In the genomic region with DNA sequence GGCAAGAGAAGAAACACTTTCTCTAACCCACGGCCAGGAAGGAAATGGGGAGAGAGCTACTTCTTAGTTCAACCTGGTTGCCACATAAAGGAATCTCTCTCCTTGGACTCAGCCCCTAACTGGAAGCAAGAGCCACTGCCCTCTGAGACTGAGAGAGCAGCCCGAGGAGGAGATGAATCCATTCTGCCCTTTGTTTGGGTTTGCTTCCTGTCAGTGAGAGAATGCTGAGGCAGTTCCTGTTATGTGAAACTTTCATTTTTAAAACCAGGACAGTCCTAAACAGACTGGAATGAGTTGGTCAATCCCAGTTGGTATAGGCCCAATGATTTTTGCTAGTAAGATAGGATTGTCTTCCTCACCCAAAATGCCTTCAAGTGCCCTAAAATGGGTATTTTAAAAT, we compare ENCODE assay signal across 12 cellular contexts.
A peak's percentile ranks its signal among the peaks of the same experiment; 100 is the strongest.
DNase-seq lines count a peak whose midpoint lies in the region; ATAC-seq and TF ChIP-seq lines count a peak whose summit lies in the region.
"Had no signal": no experiment of that assay in that cellular context is flagged by ENCODE, and none has a peak within 500 bp of the region (broad histone marks: within the 10 kb centered on the region; RNA-seq: fewer than 3 reads in every experiment).

No MANE protein-coding gene starts in this region.

- no peak overlapping the region for H3K4me3 Mint-ChIP-seq in activated CD4-positive, alpha-beta T cell treated with anti-CD3 and anti-CD28 coated beads, Interleukin-2, amount 10 ng/mL, durations not matched to agents 24 days and 14 days
- H3K4me3 Mint-ChIP-seq: activated naive CD4-positive, alpha-beta T cell treated with anti-CD3 and anti-CD28 coated beads for 36 hours had no signal

- TF ChIP-seq CTCF in fibroblast of lung (conservative IDR thresholded peaks at IDR 0.05 in 1 of 2, IDR thresholded peaks at IDR 0.05 in 1 of 2; ENCODE audit: low read depth in 1 of 2, low read length in 2 of 2) (no peak), smooth muscle cell (IDR thresholded peaks at IDR 0.05; ENCODE audit: borderline replicate concordance, insufficient read depth, poor library complexity, severe bottlenecking) (no peak)

- no peak overlapping the region for H3K27ac Mint-ChIP-seq in activated CD4-positive, alpha-beta T cell treated with anti-CD3 and anti-CD28 coated beads, Interleukin-2, amount 10 ng/mL, durations not matched to agents 24 days and 14 days
- H3K27ac Mint-ChIP-seq: activated naive CD4-positive, alpha-beta T cell treated with anti-CD3 and anti-CD28 coated beads for 36 hours had no signal

- H3K4me3 ChIP-seq in fibroblast of lung (replicated peaks in 1 of 4; ENCODE audit: control extremely low read depth in 1 of 4, insufficient read depth in 1 of 4, low read depth in 3 of 4, low read length in 4 of 4), result no peak overlapping the region
- H3K4me3 ChIP-seq in smooth muscle cell, result no peak overlapping the region
- H3K4me3 ChIP-seq: cardiac muscle cell had no signal

- H3K4me1 ChIP-seq in fibroblast of lung (ENCODE audit: control insufficient read depth, extremely low read depth, insufficient read depth, low read length), result no peaks in the 10 kb centered on the region
- H3K4me1 ChIP-seq in smooth muscle cell (ENCODE audit: low read depth), result peaks cover 10% of the 10 kb centered on the region

- H3K9ac ChIP-seq in fibroblast of lung (ENCODE audit: insufficient read depth, low read length) (no peak overlapping the region), smooth muscle cell (ENCODE audit: low read depth) (peak overlapping the region; percentile 7)

- no peaks in the 10 kb centered on the region for H3K27me3 Mint-ChIP-seq in activated CD4-positive, alpha-beta T cell treated with anti-CD3 and anti-CD28 coated beads, Interleukin-2, amount 10 ng/mL, durations not matched to agents 24 days and 14 days

- 56% methylated on average over 2 of the region's 2 CpGs for WGBS in smooth muscle cell (ENCODE audit: low lambda C conversion rate)

- ATAC-seq in GM21737 (IDR thresholded peaks at IDR 0.05; ENCODE audit: unreplicated experiment), result no peak

- no peaks in the 10 kb centered on the region for H3K79me2 ChIP-seq in fibroblast of lung (ENCODE audit: control insufficient read depth, insufficient read depth, low read length)
- no peaks in the 10 kb centered on the region for H3K79me2 ChIP-seq in smooth muscle cell (ENCODE audit: low read depth)

- H4K20me1 ChIP-seq in fibroblast of lung (ENCODE audit: control insufficient read depth, extremely low read depth, insufficient read depth, low read length) (no peaks in the 10 kb centered on the region), smooth muscle cell (ENCODE audit: low read depth) (no peaks in the 10 kb centered on the region)

- no peaks in the 10 kb centered on the region for H3K36me3 Mint-ChIP-seq in activated CD4-positive, alpha-beta T cell treated with anti-CD3 and anti-CD28 coated beads, Interleukin-2, amount 10 ng/mL, durations not matched to agents 24 days and 14 days (ENCODE audit: low read depth)

- H3F3A ChIP-seq in smooth muscle cell (ENCODE audit: low read depth), result no peaks in the 10 kb centered on the region

- H3K4me1 Mint-ChIP-seq in activated CD4-positive, alpha-beta T cell treated with anti-CD3 and anti-CD28 coated beads, Interleukin-2, amount 10 ng/mL, durations not matched to agents 24 days and 14 days, result peaks cover 6% of the 10 kb centered on the region

- H3K9me3 Mint-ChIP-seq in activated CD4-positive, alpha-beta T cell treated with anti-CD3 and anti-CD28 coated beads, Interleukin-2, amount 10 ng/mL, durations not matched to agents 24 days and 14 days, result no peaks in the 10 kb centered on the region
- H3K9me3 Mint-ChIP-seq: activated naive CD4-positive, alpha-beta T cell treated with anti-CD3 and anti-CD28 coated beads for 36 hours had no signal

- H3K27ac ChIP-seq in fibroblast of lung (ENCODE audit: insufficient read depth, low read length) (no peak overlapping the region), smooth muscle cell (ENCODE audit: low read depth) (peak overlapping the region; percentile 16)
- H3K27ac ChIP-seq: cardiac muscle cell, HL-60 had no signal

- H2AFZ ChIP-seq in fibroblast of lung (ENCODE audit: low read length) (peak overlapping the region; percentile 67), smooth muscle cell (ENCODE audit: low read depth) (peak overlapping the region; percentile 95)

- DNase-seq in activated CD4-positive, alpha-beta T cell treated with anti-CD3 and anti-CD28 coated beads, Interleukin-2, amount 10 ng/mL, durations not matched to agents 24 days and 14 days, result peak; percentile 56
- DNase-seq in activated CD4-positive, alpha-beta T cell treated with anti-CD3 and anti-CD28 coated beads, Interleukin-2, amount 50 U/mL, for 48 hours, result no peak
- DNase-seq in OCI-M1 (lab: John Stamatoyannopoulos, UW), result peak; percentile 16
- peak in 1 of 2 donors; percentile 6 for DNase-seq in fibroblast of lung (ENCODE audit: low read depth in 2 of 2)
- no peak for DNase-seq in smooth muscle cell (lab: John Stamatoyannopoulos, UW; ENCODE audit: unreplicated experiment)
- no peak for DNase-seq in NOMO-1 treated with dmso at 0.1 percent for 144 hours (lab: John Stamatoyannopoulos, UW; ENCODE audit: unreplicated experiment)
- no peak for DNase-seq in stimulated activated naive CD4-positive, alpha-beta T cell (lab: John Stamatoyannopoulos, UW)
- DNase-seq: activated naive CD4-positive, alpha-beta T cell treated with anti-CD3 and anti-CD28 coated beads for 36 hours; NCI-H524 had no signal

- H3K27me3 ChIP-seq in fibroblast of lung (ENCODE audit: control insufficient read depth, insufficient read depth, low read length) (no peaks in the 10 kb centered on the region), smooth muscle cell (ENCODE audit: low read depth) (no peaks in the 10 kb centered on the region)
- H3K27me3 ChIP-seq: cardiac muscle cell had no signal

- H3K9me3 ChIP-seq in fibroblast of lung (ENCODE audit: control insufficient read depth, insufficient read depth, low read depth, low read length), result no peaks in the 10 kb centered on the region
- no peaks in the 10 kb centered on the region for H3K9me3 ChIP-seq in smooth muscle cell (replicated peaks; ENCODE audit: low read depth)

- peak overlapping the region; percentile 13 for H3K4me2 ChIP-seq in fibroblast of lung (ENCODE audit: extremely low read depth, insufficient read depth, low read length)
- H3K4me2 ChIP-seq in smooth muscle cell, result peak overlapping the region; percentile 31

- intact Hi-C loops in activated CD4-positive, alpha-beta T cell treated with anti-CD3 and anti-CD28 coated beads, Interleukin-2, amount 10 ng/mL, durations not matched to agents 24 days and 14 days (cut with micrococcal nuclease), result no loop called here

- H3K36me3 ChIP-seq in fibroblast of lung (ENCODE audit: control insufficient read depth, insufficient read depth, low read length) (no peaks in the 10 kb centered on the region), smooth muscle cell (ENCODE audit: low read depth) (no peaks in the 10 kb centered on the region)
- H3K36me3 ChIP-seq: cardiac muscle cell had no signal

Comparison
In these comparisons a context has a peak if more than half of its experiments do, and no peak if none do; other contexts are left out.
1. DNase-seq: peak in activated CD4-positive, alpha-beta T cell treated with anti-CD3 and anti-CD28 coated beads, Interleukin-2, amount 10 ng/mL, durations not matched to agents 24 days and 14 days (single experiment) and OCI-M1 (single experiment); none in activated CD4-positive, alpha-beta T cell treated with anti-CD3 and anti-CD28 coated beads, Interleukin-2, amount 50 U/mL, for 48 hours (0 of 2), smooth muscle cell (single experiment), NOMO-1 treated with dmso at 0.1 percent for 144 hours (single experiment) and stimulated activated naive CD4-positive, alpha-beta T cell (0 of 6).